Comparison of ENCODE assay signal across 38 cellular contexts in the genomic region with DNA sequence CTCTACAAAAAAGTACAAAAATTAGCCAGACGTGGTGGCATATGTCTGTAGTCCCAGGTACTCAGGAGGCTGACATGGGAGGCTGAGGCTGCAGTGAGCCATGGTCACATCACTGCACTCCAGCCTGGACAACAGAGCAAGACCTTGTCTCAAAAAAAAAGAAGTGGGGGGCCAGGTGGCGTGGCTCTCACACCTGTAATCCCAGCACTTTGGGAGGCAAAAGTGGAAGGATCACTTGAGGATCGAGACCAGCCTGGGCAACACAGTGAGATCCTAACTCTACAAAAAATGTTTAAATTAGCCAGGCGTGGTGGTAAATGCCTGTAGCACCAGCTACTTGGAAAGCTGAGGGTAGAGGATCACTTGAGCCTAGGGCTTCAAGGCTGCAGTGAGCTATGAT. TPM values are rescaled to one million over a fixed set of nuclear protein-coding genes. Genes with fewer than 3 reads are reported as not detected.
"Had no signal": no experiment of that assay in that cellular context is flagged by ENCODE, and none has a peak within 500 bp of the region (broad histone marks: within the 10 kb centered on the region; RNA-seq: fewer than 3 reads in every experiment).

No MANE protein-coding gene starts in this region.

- H3K9me3 Mint-ChIP-seq: activated CD4-positive, alpha-beta memory T cell treated with anti-CD3 and anti-CD28 coated beads, Interleukin-2, amount 10 ng/mL, durations not matched to agents 7 days and 5 days; activated CD4-positive, alpha-beta T cell treated with anti-CD3 and anti-CD28 coated beads, Interleukin-2, amount 10 ng/mL, durations not matched to agents 7 days and 5 days; activated naive CD4-positive, alpha-beta T cell treated with anti-CD3 and anti-CD28 coated beads, Interleukin-2, amount 10 ng/mL, durations not matched to agents 7 days and 5 days; activated naive CD4-positive, alpha-beta T cell treated with anti-CD3 and anti-CD28 coated beads, Interleukin-2, amount 50 U/mL, for 24 hours; activated naive CD8-positive, alpha-beta T cell treated with anti-CD3 and anti-CD28 coated beads, Interleukin-2, amount 10 ng/mL, durations not matched to agents 7 days and 5 days; activated naive CD8-positive, alpha-beta T cell treated with anti-CD3 and anti-CD28 coated beads, Interleukin-2, amount 50 U/mL, for 24 hours; activated T-cell treated with anti-CD3 and anti-CD28 coated beads, Interleukin-2, amount 50 U/mL, for 24 hours; activated T-helper 2 cell treated with anti-CD3 and anti-CD28 coated beads, Interferon-gamma antibody, Interleukin-2, Interleukin-4, amounts not matched to agents 10 μg/mL and 5 μg/mL and 100 μg/mL, durations not matched to agents 14 hours and 24 hours and 36 hours; central memory CD8-positive, alpha-beta T cell; T-helper 1 cell treated with Interleukin-12 subunit alpha and Interleukin-12 subunit beta and Interleukin-4 antibody, amounts not matched to agents 30 μg/mL and 1 μg/mL, for 36 hours; T-helper 2 cell treated with Interferon-gamma antibody and Interleukin-4, amounts not matched to agents 5 μg/mL and 100 μg/mL, for 36 hours had no signal

- H3K27ac ChIP-seq: ascending aorta, cardiac muscle cell had no signal

- H3K27me3 ChIP-seq: ascending aorta, cardiac muscle cell had no signal

- H3K4me1 ChIP-seq: ascending aorta had no signal

- FAIRE-seq: bronchial epithelial cell, TTC549 had no signal

- H3K27ac Mint-ChIP-seq: activated CD4-positive, alpha-beta memory T cell treated with anti-CD3 and anti-CD28 coated beads, Interleukin-2, amount 10 ng/mL, durations not matched to agents 7 days and 5 days; activated CD4-positive, alpha-beta T cell treated with anti-CD3 and anti-CD28 coated beads for 36 hours; activated CD4-positive, alpha-beta T cell treated with anti-CD3 and anti-CD28 coated beads, Interleukin-2, amount 10 ng/mL, durations not matched to agents 7 days and 5 days; activated CD8-positive, alpha-beta memory T cell treated with anti-CD3 and anti-CD28 coated beads, Interleukin-2, amount 10 ng/mL, durations not matched to agents 7 days and 5 days; activated CD8-positive, alpha-beta T cell treated with anti-CD3 and anti-CD28 coated beads, Interleukin-2, amount 10 ng/mL, durations not matched to agents 7 days and 5 days; activated naive CD4-positive, alpha-beta T cell treated with anti-CD3 and anti-CD28 coated beads, Interleukin-2, amount 10 ng/mL, durations not matched to agents 7 days and 5 days; activated naive CD4-positive, alpha-beta T cell treated with anti-CD3 and anti-CD28 coated beads, Interleukin-2, amount 50 U/mL, for 24 hours; activated naive CD8-positive, alpha-beta T cell; activated naive CD8-positive, alpha-beta T cell treated with anti-CD3 and anti-CD28 coated beads, Interleukin-2, amount 10 ng/mL, durations not matched to agents 7 days and 5 days; activated naive CD8-positive, alpha-beta T cell treated with anti-CD3 and anti-CD28 coated beads, Interleukin-2, amount 50 U/mL, for 24 hours; activated T-cell treated with anti-CD3 and anti-CD28 coated beads, Interleukin-2, amount 50 U/mL, for 24 hours; activated T-helper 2 cell treated with anti-CD3 and anti-CD28 coated beads, Interferon-gamma antibody, Interleukin-2, Interleukin-4, amounts not matched to agents 10 μg/mL and 5 μg/mL and 100 μg/mL, durations not matched to agents 14 hours and 24 hours and 36 hours; brain; T-helper 1 cell treated with Interleukin-12 subunit alpha and Interleukin-12 subunit beta and Interleukin-4 antibody, amounts not matched to agents 30 μg/mL and 1 μg/mL, for 36 hours; T-helper 2 cell treated with Interferon-gamma antibody and Interleukin-4, amounts not matched to agents 5 μg/mL and 100 μg/mL, for 36 hours had no signal

- H3K4me3 Mint-ChIP-seq: activated CD4-positive, alpha-beta memory T cell treated with anti-CD3 and anti-CD28 coated beads, Interleukin-2, amount 10 ng/mL, durations not matched to agents 7 days and 5 days; activated CD4-positive, alpha-beta T cell treated with anti-CD3 and anti-CD28 coated beads for 36 hours; activated CD4-positive, alpha-beta T cell treated with anti-CD3 and anti-CD28 coated beads, Interleukin-2, amount 10 ng/mL, durations not matched to agents 7 days and 5 days; activated CD8-positive, alpha-beta memory T cell treated with anti-CD3 and anti-CD28 coated beads, Interleukin-2, amount 10 ng/mL, durations not matched to agents 7 days and 5 days; activated CD8-positive, alpha-beta T cell treated with anti-CD3 and anti-CD28 coated beads, Interleukin-2, amount 10 ng/mL, durations not matched to agents 7 days and 5 days; activated naive CD4-positive, alpha-beta T cell treated with anti-CD3 and anti-CD28 coated beads, Interleukin-2, amount 10 ng/mL, durations not matched to agents 7 days and 5 days; activated naive CD4-positive, alpha-beta T cell treated with anti-CD3 and anti-CD28 coated beads, Interleukin-2, amount 50 U/mL, for 24 hours; activated naive CD8-positive, alpha-beta T cell; activated naive CD8-positive, alpha-beta T cell treated with anti-CD3 and anti-CD28 coated beads, Interleukin-2, amount 10 ng/mL, durations not matched to agents 7 days and 5 days; activated naive CD8-positive, alpha-beta T cell treated with anti-CD3 and anti-CD28 coated beads, Interleukin-2, amount 50 U/mL, for 24 hours; activated T-cell treated with anti-CD3 and anti-CD28 coated beads, Interleukin-2, amount 50 U/mL, for 24 hours; brain; central memory CD8-positive, alpha-beta T cell; T-helper 1 cell treated with Interleukin-12 subunit alpha and Interleukin-12 subunit beta and Interleukin-4 antibody, amounts not matched to agents 30 μg/mL and 1 μg/mL, for 36 hours; T-helper 2 cell treated with Interferon-gamma antibody and Interleukin-4, amounts not matched to agents 5 μg/mL and 100 μg/mL, for 36 hours had no signal

- H3K4me3 ChIP-seq: ascending aorta, cardiac muscle cell had no signal

- ATAC-seq: activated CD4-positive, alpha-beta T cell treated with anti-CD3 and anti-CD28 coated beads for 36 hours; activated CD4-positive, CD25-positive, alpha-beta regulatory T cell treated with anti-CD3 and anti-CD28 coated beads, Interleukin-2, amount 50 U/mL, for 24 hours; activated CD8-positive, alpha-beta memory T cell treated with anti-CD3 and anti-CD28 coated beads, Interleukin-2, amount 10 ng/mL, durations not matched to agents 7 days and 5 days; activated CD8-positive, alpha-beta T cell treated with anti-CD3 and anti-CD28 coated beads, Interleukin-2, amount 10 ng/mL, durations not matched to agents 7 days and 5 days; activated naive CD8-positive, alpha-beta T cell treated with anti-CD3 and anti-CD28 coated beads, Interleukin-2, amount 50 U/mL, for 24 hours had no signal

- H3K27me3 Mint-ChIP-seq: activated CD4-positive, alpha-beta T cell treated with anti-CD3 and anti-CD28 coated beads for 36 hours; activated CD4-positive, alpha-beta T cell treated with anti-CD3 and anti-CD28 coated beads, Interleukin-2, amount 10 ng/mL, durations not matched to agents 7 days and 5 days; activated naive CD4-positive, alpha-beta T cell treated with anti-CD3 and anti-CD28 coated beads, Interleukin-2, amount 50 U/mL, for 24 hours; activated naive CD8-positive, alpha-beta T cell; activated naive CD8-positive, alpha-beta T cell treated with anti-CD3 and anti-CD28 coated beads, Interleukin-2, amount 50 U/mL, for 24 hours; activated T-cell treated with anti-CD3 and anti-CD28 coated beads, Interleukin-2, amount 50 U/mL, for 24 hours; central memory CD8-positive, alpha-beta T cell had no signal

- H3K4me1 Mint-ChIP-seq: activated CD4-positive, alpha-beta memory T cell treated with anti-CD3 and anti-CD28 coated beads, Interleukin-2, amount 10 ng/mL, durations not matched to agents 7 days and 5 days; activated CD4-positive, alpha-beta T cell treated with anti-CD3 and anti-CD28 coated beads for 36 hours; activated CD4-positive, alpha-beta T cell treated with anti-CD3 and anti-CD28 coated beads, Interleukin-2, amount 10 ng/mL, durations not matched to agents 7 days and 5 days; activated CD8-positive, alpha-beta memory T cell treated with anti-CD3 and anti-CD28 coated beads, Interleukin-2, amount 10 ng/mL, durations not matched to agents 7 days and 5 days; activated naive CD4-positive, alpha-beta T cell treated with anti-CD3 and anti-CD28 coated beads, Interleukin-2, amount 10 ng/mL, durations not matched to agents 7 days and 5 days; activated naive CD4-positive, alpha-beta T cell treated with anti-CD3 and anti-CD28 coated beads, Interleukin-2, amount 50 U/mL, for 24 hours; activated naive CD8-positive, alpha-beta T cell treated with anti-CD3 and anti-CD28 coated beads, Interleukin-2, amount 10 ng/mL, durations not matched to agents 7 days and 5 days; activated naive CD8-positive, alpha-beta T cell treated with anti-CD3 and anti-CD28 coated beads, Interleukin-2, amount 50 U/mL, for 24 hours; brain; central memory CD8-positive, alpha-beta T cell had no signal

- DNase-seq: activated CD4-positive, alpha-beta memory T cell treated with anti-CD3 and anti-CD28 coated beads, Interleukin-2, amount 10 ng/mL, durations not matched to agents 7 days and 5 days; activated CD4-positive, alpha-beta T cell treated with anti-CD3 and anti-CD28 coated beads for 1 hour; activated CD4-positive, alpha-beta T cell treated with anti-CD3 and anti-CD28 coated beads for 36 hours; activated CD4-positive, alpha-beta T cell treated with anti-CD3 and anti-CD28 coated beads for 48 hours; activated CD4-positive, alpha-beta T cell treated with anti-CD3 and anti-CD28 coated beads, Interleukin-2, amount 10 ng/mL, durations not matched to agents 7 days and 5 days; activated CD4-positive, alpha-beta T cell treated with anti-CD3 and anti-CD28 coated beads, Interleukin-2, amount 50 U/mL, for 48 hours; activated CD4-positive, CD25-positive, alpha-beta regulatory T cell; activated CD8-positive, alpha-beta memory T cell treated with anti-CD3 and anti-CD28 coated beads for 24 hours; activated CD8-positive, alpha-beta memory T cell treated with anti-CD3 and anti-CD28 coated beads, Interleukin-2, amount 10 ng/mL, durations not matched to agents 7 days and 5 days; activated CD8-positive, alpha-beta memory T cell treated with anti-CD3 and anti-CD28 coated beads, Interleukin-2, amount 50 U/mL, for 48 hours; activated CD8-positive, alpha-beta T cell treated with anti-CD3 and anti-CD28 coated beads, Interleukin-2, amount 10 ng/mL, durations not matched to agents 7 days and 5 days; activated effector memory CD4-positive, alpha-beta T cell treated with Interleukin-2 at 50 U/mL for 16 hours; activated gamma-delta T cell; activated naive CD4-positive, alpha-beta T cell treated with anti-CD3 and anti-CD28 coated beads, Interleukin-2, amount 10 ng/mL, durations not matched to agents 7 days and 5 days; activated naive CD4-positive, alpha-beta T cell treated with Interleukin-2 at 50 U/mL for 16 hours; activated naive CD8-positive, alpha-beta T cell treated with anti-CD3 and anti-CD28 coated beads, Interleukin-2, amount 10 ng/mL, durations not matched to agents 7 days and 5 days; activated naive CD8-positive, alpha-beta T cell treated with anti-CD3 and anti-CD28 coated beads, Interleukin-2, amount 50 U/mL, for 24 hours; activated T-cell treated with anti-CD3 and anti-CD28 coated beads, Interleukin-2, amount 50 U/mL, for 24 hours; activated T-cell treated with anti-CD3 and anti-CD28 coated beads, Interleukin-2, amount 50 U/mL, for 48 hours; amygdala; anterior cingulate cortex; caudate nucleus; cerebellar nuclear complex; T-helper 1 cell; T-helper 2 cell; T-helper 9 cell had no signal

- H3K36me3 ChIP-seq: ascending aorta, cardiac muscle cell had no signal

RNA-seq across cellular contexts. Expression of a gene that starts 23.1 kb away (rescaled TPM):
- total RNA-seq: activated CD4-positive, alpha-beta memory T cell treated with anti-CD3 and anti-CD28 coated beads, Interleukin-2, amount 10 ng/mL, durations not matched to agents 7 days and 5 days; activated CD8-positive, alpha-beta memory T cell treated with anti-CD3 and anti-CD28 coated beads, Interleukin-2, amount 10 ng/mL, durations not matched to agents 7 days and 5 days; ascending aorta; bronchial epithelial cell had no signal
- polyA plus RNA-seq: cardiac muscle cell had no signal
